Comparison of ENCODE assay signal across 18 cellular contexts in the genomic region with DNA sequence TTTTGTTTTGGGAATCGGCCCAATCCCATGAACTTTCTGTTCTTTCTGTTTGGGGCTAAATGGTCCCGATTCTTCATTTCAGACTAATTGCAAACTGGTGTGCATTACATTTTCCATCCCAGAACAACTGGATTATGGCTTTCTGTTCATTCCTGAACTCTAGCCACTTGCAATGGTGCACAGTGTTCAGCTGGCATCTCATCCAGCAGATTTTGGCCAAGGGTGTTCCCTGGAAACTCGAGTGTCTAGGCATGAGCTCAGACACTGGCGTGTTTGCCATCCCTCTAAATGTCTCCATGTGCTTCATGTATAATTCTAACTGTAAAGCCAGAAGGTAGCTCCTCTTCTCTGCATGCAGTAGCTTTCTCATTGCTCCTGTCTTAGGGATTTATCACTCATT.
DNase-seq lines count a peak whose midpoint lies in the region; ATAC-seq and TF ChIP-seq lines count a peak whose summit lies in the region.
"Had no signal": no experiment of that assay in that cellular context is flagged by ENCODE, and none has a peak within 500 bp of the region (broad histone marks: within the 10 kb centered on the region; RNA-seq: fewer than 3 reads in every experiment).

No MANE protein-coding gene starts in this region.

- DNase-seq in OCI-LY7 (ENCODE audit: low spot score) (no peak), fibroblast of peridontal ligament (ENCODE audit: extremely low read depth) (peak; percentile 74), right cardiac atrium (peak; percentile 32 to 76 (median 58)), aorta (no peak), COR-L47 (lab: John Stamatoyannopoulos, UW) (no peak), NCI-H82 (lab: John Stamatoyannopoulos, UW) (no peak)
- DNase-seq: C1 segment of cervical spinal cord; CD8-positive, alpha-beta T cell; GDM1; KG1; NCI-H1092 treated with DMSO at 0.1 percent for 48 hours; NCI-H1436 treated with DMSO at 0.1 percent for 48 hours; NCI-H2029 treated with DMSO at 0.1 percent for 48 hours; NCI-H510A treated with DMSO at 0.1 percent for 48 hours; NCI-H748 treated with DMSO at 0.1 percent for 48 hours; Peyer's patch had no signal

- H3K4me3 ChIP-seq in OCI-LY7 (ENCODE audit: low read depth, low read length, poor library complexity, severe bottlenecking) = no peak overlapping the region
- no peak overlapping the region for H3K4me3 ChIP-seq in right cardiac atrium (ENCODE audit: low read length)
- H3K4me3 ChIP-seq in aorta (ENCODE audit: low read length in 2 of 2) = no peak overlapping the region
- H3K4me3 ChIP-seq: Peyer's patch, SJSA1 had no signal

- H3K79me2 ChIP-seq in OCI-LY7 (ENCODE audit: insufficient read depth, low read depth, low read length) = no peaks in the 10 kb centered on the region

- H2AFZ ChIP-seq in OCI-LY7 (ENCODE audit: low read length) = no peak overlapping the region

- ATAC-seq in right cardiac atrium = peak; percentile 47 to 70
- ATAC-seq in aorta (ENCODE audit: low FRiP score) = peak; percentile 69
- ATAC-seq in HG02852 (IDR thresholded peaks at IDR 0.05; ENCODE audit: unreplicated experiment) = no peak
- ATAC-seq: CD8-positive, alpha-beta T cell had no signal

- intact Hi-C loops in OCI-LY7 (cut with micrococcal nuclease; ENCODE audit: unreplicated experiment) (no loop called here), right cardiac atrium (cut with DNase I) (no loop called here), aorta (cut with DNase I) (no loop called here)

- H4K20me1 ChIP-seq in OCI-LY7 (ENCODE audit: insufficient read depth, low read length) = no peaks in the 10 kb centered on the region

- H3K4me1 ChIP-seq in OCI-LY7 (ENCODE audit: insufficient read depth, low read length, poor library complexity, severe bottlenecking) (peaks cover 14% of the 10 kb centered on the region), right cardiac atrium (ENCODE audit: control insufficient read depth, insufficient read depth, low read length) (no peaks in the 10 kb centered on the region), aorta (ENCODE audit: control insufficient read depth in 1 of 2, insufficient read depth in 2 of 2, low read length in 2 of 2) (peaks cover 0 to 1% of the 10 kb centered on the region in 2 donors)
- H3K4me1 ChIP-seq: Peyer's patch had no signal

- no peaks in the 10 kb centered on the region for H3K36me3 ChIP-seq in OCI-LY7 (ENCODE audit: insufficient read depth, low read length)
- H3K36me3 ChIP-seq in aorta (ENCODE audit: control insufficient read depth in 1 of 2, insufficient read depth in 2 of 2, low read length in 1 of 2) = no peaks in the 10 kb centered on the region
- H3K36me3 ChIP-seq: Peyer's patch, SJSA1 had no signal

- H3K4me2 ChIP-seq in OCI-LY7 (ENCODE audit: low read length) = peak overlapping the region; percentile 20

- H3K9me3 ChIP-seq in OCI-LY7 (ENCODE audit: low read length) (no peaks in the 10 kb centered on the region), right cardiac atrium (ENCODE audit: control insufficient read depth, low read length) (no peaks in the 10 kb centered on the region), aorta (ENCODE audit: control insufficient read depth, low read length) (no peaks in the 10 kb centered on the region)
- H3K9me3 ChIP-seq: Peyer's patch, SJSA1 had no signal

- POLR2A ChIA-PET in OCI-LY7 (lab: Charles Lee) = no interaction called here

- WGBS in right cardiac atrium = 58% methylated on average over 4 of the region's 4 CpGs
- WGBS in aorta, 2 donors = 7 to 9% methylated on average over 4 of the region's 4 CpGs

- H3K27ac ChIP-seq in OCI-LY7 (ENCODE audit: low read depth, low read length, poor library complexity, severe bottlenecking) (no peak overlapping the region), right cardiac atrium (ENCODE audit: low read length) (no peak overlapping the region), aorta (ENCODE audit: low read depth in 1 of 2, low read length in 2 of 2) (no peak overlapping the region)
- H3K27ac ChIP-seq: Peyer's patch, SJSA1 had no signal

- no peak for TF ChIP-seq CTCF in OCI-LY7 (conservative IDR thresholded peaks at IDR 0.05; ENCODE audit: low read length)

- no TSS peak for BruUV-seq in OCI-LY7 (replicated peaks; lab: Mats Ljungman, UMichigan)

- CTCF ChIA-PET in OCI-LY7 (lab: Charles Lee; ENCODE audit: unreplicated experiment) = no interaction called here

- H3K9me2 ChIP-seq in OCI-LY7 (ENCODE audit: insufficient read depth, low read length) = no peaks in the 10 kb centered on the region

- H3K27me3 ChIP-seq in right cardiac atrium (ENCODE audit: control insufficient read depth, insufficient read depth) (no peaks in the 10 kb centered on the region), aorta (ENCODE audit: control insufficient read depth in 1 of 2, insufficient read depth in 2 of 2, low read length in 1 of 2) (no peaks in the 10 kb centered on the region)
- H3K27me3 ChIP-seq: Peyer's patch, SJSA1 had no signal

Comparison
In these comparisons a context has a peak if more than half of its experiments do, and no peak if none do; other contexts are left out.
1. DNase-seq: peak in fibroblast of peridontal ligament (single experiment) and right cardiac atrium (3 of 3); none in OCI-LY7 (single experiment), aorta (0 of 2), COR-L47 (single experiment) and NCI-H82 (single experiment).